Comparison of ENCODE assay signal across 27 cellular contexts in the genomic region with DNA sequence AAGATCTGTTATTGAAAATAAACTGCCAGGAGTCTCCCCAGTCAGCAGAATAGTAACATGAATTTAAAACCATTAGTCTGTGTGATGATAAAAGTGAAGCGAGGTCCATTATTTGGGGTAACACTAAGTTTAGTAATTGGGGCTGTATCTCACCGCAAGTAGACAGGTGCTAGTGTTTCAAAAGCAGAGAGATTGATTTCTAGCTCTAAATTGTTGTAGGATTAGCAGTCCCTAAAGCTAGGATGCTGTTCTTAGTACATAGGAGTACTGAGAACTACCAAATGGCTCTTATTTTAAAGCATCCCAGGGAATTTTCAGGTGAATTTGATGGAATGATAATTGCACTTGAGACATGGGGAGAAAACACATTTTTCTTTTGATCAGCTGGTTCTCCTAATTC.
"Had no signal": no experiment of that assay in that cellular context is flagged by ENCODE, and none has a peak within 500 bp of the region (broad histone marks: within the 10 kb centered on the region; RNA-seq: fewer than 3 reads in every experiment).

No MANE protein-coding gene starts in this region.

- H3K4me3 ChIP-seq: pancreas, prostate gland, right lobe of liver, sigmoid colon, skin epidermis, smooth muscle cell, spleen, stomach, thoracic aorta, thyroid gland, tibial nerve, upper lobe of left lung, vagina had no signal

- H3K4me1 ChIP-seq: pancreas, prostate gland, spleen, thyroid gland, upper lobe of left lung, vagina had no signal

- H3K36me3 ChIP-seq: neutrophil, pancreas, prostate gland, right lobe of liver, spleen, thoracic aorta, thyroid gland, upper lobe of left lung, vagina had no signal

- H3K9me3 ChIP-seq: neutrophil, pancreas, prostate gland, right lobe of liver, sigmoid colon, stomach, thoracic aorta, thyroid gland, tibial nerve, upper lobe of left lung, vagina had no signal

- ATAC-seq: naive thymus-derived CD8-positive, alpha-beta T cell; natural killer cell treated with Interleukin-12 subunit alpha and Interleukin-12 subunit beta and Interleukin-15 and Interleukin-18, amount 100 ng/mL, for 72 hours; pancreas; right cardiac atrium; right lobe of liver; stimulated activated memory B cell treated with anti-CD40 and anti-IgM and Interleukin-4, amounts not matched to agents 10 μg/mL and 1 μg/mL and 100 μg/mL, for 72 hours had no signal

- H3K27ac ChIP-seq: neutrophil, pancreas, prostate gland, right lobe of liver, sigmoid colon, skin epidermis, spleen, stomach, thoracic aorta, thyroid gland, tibial nerve, upper lobe of left lung, vagina had no signal

- H3K27me3 ChIP-seq: neutrophil, right lobe of liver, sigmoid colon, spleen, stomach, thyroid gland, tibial nerve, upper lobe of left lung, vagina had no signal

- DNase-seq: naive thymus-derived CD8-positive, alpha-beta T cell; nephron progenitor cell; nucleus accumbens; right cardiac atrium; right lobe of liver; sigmoid colon; spleen; stimulated activated CD4-positive, alpha-beta T cell treated with anti-CD3 and anti-CD28 coated beads, Interleukin-12 subunit alpha, Interleukin-12 subunit beta, amount 100 ng/mL, for 4 hours; stimulated activated CD4-positive, alpha-beta T cell treated with anti-CD3 and anti-CD28 coated beads, Interleukin-1b, Interleukin-23, amount 100 ng/mL, for 48 hours; stimulated activated CD4-positive, alpha-beta T cell treated with anti-CD3 and anti-CD28 coated beads, Interleukin-4, amount 100 ng/mL, for 1 hour; stimulated activated CD4-positive, alpha-beta T cell treated with anti-CD3 and anti-CD28 coated beads, Interleukin-4, amount 100 ng/mL, for 4 hours; stimulated activated CD8-positive, alpha-beta memory T cell treated with anti-CD3 and anti-CD28 coated beads, Interleukin-4, amount 100 ng/mL, for 48 hours; stimulated activated naive CD4-positive, alpha-beta T cell treated with Interleukin-2 at 50 U/mL for 16 hours; stomach; thyroid gland; trophoblast cell; upper lobe of left lung had no signal
